In genomic region chr13:34179481-34179880, GRCh38 we compare ENCODE assay signal across 24 cellular contexts.
A peak's percentile ranks its signal among the peaks of the same experiment; 100 is the strongest.
DNase-seq lines count a peak whose midpoint lies in the region; ATAC-seq lines count a peak whose summit lies in the region.
"Had no signal": no experiment of that assay in that cellular context is flagged by ENCODE, and none has a peak within 500 bp of the region (broad histone marks: within the 10 kb centered on the region; RNA-seq: fewer than 3 reads in every experiment).

No MANE protein-coding gene starts in this region.

- in situ Hi-C loops in KBM-7 (cut with MboI; ENCODE audit: low pct_unique_long_range_greater_than_20kb, low sequenced_read_pairs), result no loop called here

- no peak overlapping the region for H3K9ac ChIP-seq in adipocyte (ENCODE audit: low read length)

- H3K36me3 ChIP-seq in adipocyte (ENCODE audit: control insufficient read depth, insufficient read depth, low read length, severe bottlenecking) (no peaks in the 10 kb centered on the region), aorta (ENCODE audit: control insufficient read depth in 1 of 2, insufficient read depth in 2 of 2, low read length in 1 of 2) (no peaks in the 10 kb centered on the region)
- H3K36me3 ChIP-seq: HAP-1, prostate gland had no signal

- H3K4me3 ChIP-seq in adipocyte (ENCODE audit: low read length) (no peak overlapping the region), aorta (ENCODE audit: low read length in 2 of 2) (no peak overlapping the region)
- H3K4me3 ChIP-seq: HAP-1, prostate gland, testis had no signal

- H3K4me1 ChIP-seq in adipocyte (ENCODE audit: control insufficient read depth, insufficient read depth, low read length), result peaks cover 27% of the 10 kb centered on the region
- peaks cover 2 to 6% of the 10 kb centered on the region in 2 donors for H3K4me1 ChIP-seq in aorta (ENCODE audit: control insufficient read depth in 1 of 2, insufficient read depth in 2 of 2, low read length in 2 of 2)
- H3K4me1 ChIP-seq: prostate gland, testis had no signal

- H3K27ac ChIP-seq in aorta (ENCODE audit: low read depth in 1 of 2, low read length in 2 of 2), result peak overlapping the region; percentile 60 to 64
- H3K27ac ChIP-seq: prostate gland, testis had no signal

- 0% methylated on average over 1 of the region's 1 CpG for WGBS in aorta, 2 donors

- DNase-seq in NCI-H510A treated with DMSO at 0.1 percent for 48 hours (lab: John Stamatoyannopoulos, UW), result peak; percentile 10
- DNase-seq in NCI-H510A (lab: John Stamatoyannopoulos, UW), result no peak
- DNase-seq in adipocyte (ENCODE audit: low read depth), result peak; percentile 37
- peak; percentile 34 for DNase-seq in iris pigment epithelial cell (ENCODE audit: low read depth)
- DNase-seq in aorta, result no peak
- no peak for DNase-seq in dermis blood vessel endothelial cell
- DNase-seq in KBM-7, result no peak
- DNase-seq in NCI-H2081 treated with DMSO at 0.1 percent for 48 hours (lab: John Stamatoyannopoulos, UW), result no peak
- DNase-seq: activated gamma-delta T cell; C1 segment of cervical spinal cord; hypothalamus; Karpas-422; left cardiac atrium; midbrain; NCI-H1105; NCI-H2171; NCI-H774; nephron progenitor cell; SIG-M5; stimulated activated CD4-positive, alpha-beta T cell treated with anti-CD3 and anti-CD28 coated beads, Interleukin-2, amount 100 ng/mL, for 24 hours; stimulated activated naive B cell treated with anti-CD40 and anti-IgM and Interleukin-4, amounts not matched to agents 10 μg/mL and 1 μg/mL and 100 μg/mL, for 72 hours; testis had no signal

- H3K27me3 ChIP-seq in adipocyte (replicated peaks; ENCODE audit: control insufficient read depth, insufficient read depth, low read length) (no peaks in the 10 kb centered on the region), aorta (ENCODE audit: control insufficient read depth in 1 of 2, insufficient read depth in 2 of 2, low read length in 1 of 2) (no peaks in the 10 kb centered on the region)
- H3K27me3 ChIP-seq: testis had no signal

- H3K9me3 ChIP-seq in adipocyte (ENCODE audit: control insufficient read depth, low read length), result no peaks in the 10 kb centered on the region
- peaks cover 2% of the 10 kb centered on the region for H3K9me3 ChIP-seq in aorta (ENCODE audit: control insufficient read depth, low read length)
- H3K9me3 ChIP-seq: HAP-1, prostate gland, testis had no signal

- intact Hi-C loops in aorta (cut with DNase I), result no loop called here

- no peak for ATAC-seq in aorta (ENCODE audit: low FRiP score)
- ATAC-seq: left cardiac atrium; stimulated activated naive B cell treated with anti-CD40 and anti-IgM and Interleukin-4, amounts not matched to agents 10 μg/mL and 1 μg/mL and 100 μg/mL, for 72 hours had no signal

Comparison
In these comparisons a context has a peak if more than half of its experiments do, and no peak if none do; other contexts are left out.
1. DNase-seq: peak in NCI-H510A treated with DMSO at 0.1 percent for 48 hours (single experiment), adipocyte (single experiment) and iris pigment epithelial cell (single experiment); none in NCI-H510A (single experiment), aorta (0 of 2), dermis blood vessel endothelial cell (single experiment), KBM-7 (single experiment) and NCI-H2081 treated with DMSO at 0.1 percent for 48 hours (single experiment).